Comparison of ENCODE assay signal across 1 cellular context in the genomic region with DNA sequence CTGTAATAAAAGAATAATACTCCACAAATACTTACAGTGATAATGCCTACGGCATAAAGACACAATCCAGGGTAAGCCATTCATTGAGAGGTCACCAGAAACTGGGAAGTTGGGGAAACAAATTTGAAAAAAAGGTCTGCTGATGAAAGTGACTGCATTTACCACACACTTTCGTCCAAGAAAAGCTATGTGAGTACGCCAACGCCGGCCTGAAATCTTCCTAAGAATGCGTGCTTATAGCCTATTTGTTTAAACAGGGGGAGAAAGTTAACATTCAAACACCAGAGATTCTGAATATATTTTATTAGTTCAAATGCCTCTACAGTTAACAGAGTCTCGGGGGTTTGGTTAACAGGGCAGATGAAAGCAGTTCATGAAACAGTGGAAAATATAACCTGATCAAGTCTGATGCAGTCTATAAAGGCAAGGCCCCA.
TF ChIP-seq lines count a peak whose summit lies in the region.

No MANE protein-coding gene starts in this region.

TF ChIP-seq in H1, 55 proteins besides CTCF, POLR2A, EP300 and RAD21 (continued from another document):
- TF ChIP-seq RNF2 (IDR thresholded peaks at IDR 0.05; ENCODE audit: borderline replicate concordance, low read depth, low read length, missing control alignments, poor library complexity, severe bottlenecking), result no peak
